ENCODE assay signal across 8 cellular contexts in the genomic region with DNA sequence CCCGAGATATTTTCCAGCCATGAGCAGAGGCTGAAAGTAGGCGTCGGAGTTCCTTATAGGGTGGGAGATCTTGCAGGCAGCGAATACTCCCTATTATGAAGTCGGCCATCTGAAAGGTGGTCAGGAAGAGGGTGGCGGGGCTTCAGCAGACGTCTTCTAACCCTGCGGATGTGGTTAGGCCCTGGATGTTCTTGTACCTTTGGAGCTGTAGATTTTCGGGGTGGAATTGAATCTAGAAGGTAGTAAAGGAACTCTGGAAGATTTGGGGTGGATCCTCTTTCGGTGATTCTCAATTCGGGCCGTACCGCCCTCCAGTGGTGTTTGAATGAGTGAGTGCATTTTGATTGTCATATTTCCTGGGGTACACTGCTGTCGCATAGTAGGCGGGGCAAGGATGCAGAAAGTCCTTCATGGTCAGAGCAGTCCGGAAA. TPM values are rescaled to one million over a fixed set of nuclear protein-coding genes. Genes with fewer than 3 reads are reported as not detected.
DNase-seq lines count a peak whose midpoint lies in the region; ATAC-seq lines count a peak whose summit lies in the region.

No MANE protein-coding gene starts in this region.

- H3K4ac ChIP-seq in mesendoderm (ENCODE audit: low read depth, low read length), result peak overlapping the region; percentile 87

- no CpG with 5 or more reads among the region's 16 CpGs for WGBS in mesendoderm (ENCODE audit: extremely low coverage, insufficient coverage, low lambda C conversion rate)

- peak overlapping the region; percentile 0 for H2BK5ac ChIP-seq in mesendoderm (ENCODE audit: low read length)

- peaks cover 45% of the 10 kb centered on the region for H3K79me2 ChIP-seq in mesendoderm (ENCODE audit: control insufficient read depth, insufficient read depth, low read length)

- peak overlapping the region; percentile 92 for H3K4me2 ChIP-seq in mesendoderm (ENCODE audit: low read length)

- H3K27me3 Mint-ChIP-seq in CD4-positive, alpha-beta memory T cell, result peaks cover 0 to 2% of the 10 kb centered on the region in 2 donors
- H3K27me3 Mint-ChIP-seq in activated CD4-positive, alpha-beta memory T cell treated with anti-CD3 and anti-CD28 coated beads, Interleukin-2, amount 10 ng/mL, durations not matched to agents 7 days and 5 days, result peaks cover 7% of the 10 kb centered on the region

- H3K27me3 ChIP-seq in CD4-positive, alpha-beta memory T cell (ENCODE audit: insufficient read depth, low read length), result no peaks in the 10 kb centered on the region
- no peaks in the 10 kb centered on the region for H3K27me3 ChIP-seq in mesendoderm (ENCODE audit: insufficient read depth, low read length, poor library complexity)

- H3K9me3 Mint-ChIP-seq in CD4-positive, alpha-beta memory T cell, result no peaks in the 10 kb centered on the region
- no peaks in the 10 kb centered on the region for H3K9me3 Mint-ChIP-seq in activated CD4-positive, alpha-beta memory T cell treated with anti-CD3 and anti-CD28 coated beads, Interleukin-2, amount 10 ng/mL, durations not matched to agents 7 days and 5 days

- H4K8ac ChIP-seq in mesendoderm (ENCODE audit: low read depth, low read length), result peak overlapping the region; percentile 30

- peaks cover 17 to 23% (median 19%) of the 10 kb centered on the region in 4 donors for H3K4me1 Mint-ChIP-seq in CD4-positive, alpha-beta memory T cell
- peaks cover 27% of the 10 kb centered on the region for H3K4me1 Mint-ChIP-seq in activated CD4-positive, alpha-beta memory T cell treated with anti-CD3 and anti-CD28 coated beads, Interleukin-2, amount 10 ng/mL, durations not matched to agents 7 days and 5 days

- H3K56ac ChIP-seq in mesendoderm (ENCODE audit: low read length), result peak overlapping the region; percentile 76

- H3K27ac Mint-ChIP-seq in CD4-positive, alpha-beta memory T cell, result no peak overlapping the region
- H3K27ac Mint-ChIP-seq in activated CD4-positive, alpha-beta memory T cell treated with anti-CD3 and anti-CD28 coated beads, Interleukin-2, amount 10 ng/mL, durations not matched to agents 7 days and 5 days, result no peak overlapping the region

- peak overlapping the region; percentile 62 for H3K18ac ChIP-seq in mesendoderm (ENCODE audit: low read length)

- no peak overlapping the region for H2BK15ac ChIP-seq in mesendoderm (replicated peaks; ENCODE audit: low read depth)

- CTCF ChIA-PET in CD4-positive, alpha-beta memory T cell (lab: Charles Lee; ENCODE audit: partially characterized antibody), result interaction anchor here (0.7 to 4.7 kb wide), 12 partner anchors 11 to 284 kb away, joined by 3 to 23 read pairs (median 4); no protein-coding TSS in a partner anchor
- CTCF ChIA-PET in activated CD4-positive, alpha-beta memory T cell treated with anti-CD3 and anti-CD28 coated beads, Interleukin-2, amount 10 ng/mL, durations not matched to agents 7 days and 5 days (lab: Charles Lee), result interaction anchor here (1.2 to 2.0 kb wide), 4 partner anchors 12 to 284 kb away, joined by 3 to 6 read pairs (median 3); no protein-coding TSS in a partner anchor

- POLR2A ChIA-PET in CD4-positive, alpha-beta memory T cell (lab: Charles Lee; ENCODE audit: partially characterized antibody), result interaction anchor here (1.1 to 2.8 kb wide), 5 partner anchors 19 to 347 kb away, joined by 3 to 18 read pairs (median 4); partner anchors contain the start of genes CNOT4, STMP1 and WDR91
- POLR2A ChIA-PET in activated CD4-positive, alpha-beta memory T cell treated with anti-CD3 and anti-CD28 coated beads, Interleukin-2, amount 10 ng/mL, durations not matched to agents 7 days and 5 days (lab: Charles Lee), result interaction anchor here (0.6 to 2.1 kb wide), 8 partner anchors 9 to 388 kb away, joined by 3 to 8 read pairs (median 4); partner anchors contain the start of genes CNOT4, CYREN and STMP1

- peaks cover 24% of the 10 kb centered on the region for H3K4me1 ChIP-seq in CD4-positive, alpha-beta memory T cell (ENCODE audit: insufficient read depth, low read length)
- H3K4me1 ChIP-seq in mesendoderm (ENCODE audit: control insufficient read depth, low read depth, low read length), result peaks cover 2% of the 10 kb centered on the region

- intact Hi-C loops in CD4-positive, alpha-beta memory T cell (cut with micrococcal nuclease), result loop anchor here (1.0 to 2.0 kb wide), 3 partner anchors 144 to 419 kb away; partner anchors contain the start of gene MTPN

- no peak overlapping the region for H3K23ac ChIP-seq in mesendoderm (ENCODE audit: low read length)

- peak overlapping the region; percentile 92 to 96 for H3K4me3 ChIP-seq in CD4-positive, alpha-beta memory T cell (ENCODE audit: low read length in 2 of 2)
- H3K4me3 ChIP-seq in mesendoderm (ENCODE audit: low read length), result peak overlapping the region; percentile 86

- no peak overlapping the region for H2AK5ac ChIP-seq in mesendoderm (ENCODE audit: low read length)

- H3K27ac ChIP-seq in CD4-positive, alpha-beta memory T cell (ENCODE audit: low read depth, low read length), result peak overlapping the region; percentile 92
- peak overlapping the region; percentile 67 for H3K27ac ChIP-seq in mesendoderm (ENCODE audit: low read depth, low read length)

- peaks cover 3% of the 10 kb centered on the region for H3K79me1 ChIP-seq in mesendoderm (ENCODE audit: low read length)

- H3K9ac ChIP-seq in mesendoderm (ENCODE audit: low read length), result peak overlapping the region; percentile 92

- H4K5ac ChIP-seq in mesendoderm (ENCODE audit: low read length), result no peak overlapping the region

- H2BK120ac ChIP-seq in mesendoderm (ENCODE audit: low read depth, low read length), result peak overlapping the region; percentile 83

- ATAC-seq in GM19395 (IDR thresholded peaks at IDR 0.05; ENCODE audit: unreplicated experiment) (peak; percentile 66), HG03521 (IDR thresholded peaks at IDR 0.05; ENCODE audit: unreplicated experiment) (peak; percentile 75)

- H3K36me3 ChIP-seq in CD4-positive, alpha-beta memory T cell (ENCODE audit: insufficient read depth, low read length), result no peaks in the 10 kb centered on the region
- no peaks in the 10 kb centered on the region for H3K36me3 ChIP-seq in mesendoderm (ENCODE audit: control insufficient read depth, insufficient read depth, low read length)

- H3K36me3 Mint-ChIP-seq in CD4-positive, alpha-beta memory T cell, result peaks cover 7 to 10% of the 10 kb centered on the region in 2 donors
- H3K36me3 Mint-ChIP-seq in activated CD4-positive, alpha-beta memory T cell treated with anti-CD3 and anti-CD28 coated beads, Interleukin-2, amount 10 ng/mL, durations not matched to agents 7 days and 5 days (ENCODE audit: low read depth), result peaks cover 19% of the 10 kb centered on the region

- no peak overlapping the region for H3K4me3 Mint-ChIP-seq in CD4-positive, alpha-beta memory T cell
- no peak overlapping the region for H3K4me3 Mint-ChIP-seq in activated CD4-positive, alpha-beta memory T cell treated with anti-CD3 and anti-CD28 coated beads, Interleukin-2, amount 10 ng/mL, durations not matched to agents 7 days and 5 days

- peak; percentile 68 to 80 (median 70) for DNase-seq in CD4-positive, alpha-beta memory T cell
- DNase-seq in NCI-H526 treated with DMSO at 0.1 percent for 48 hours (lab: John Stamatoyannopoulos, UW) (peak; percentile 83), mesendoderm (peak; percentile 89)
- peak; percentile 73 for DNase-seq in activated CD4-positive, alpha-beta memory T cell treated with anti-CD3 and anti-CD28 coated beads, Interleukin-2, amount 10 ng/mL, durations not matched to agents 7 days and 5 days
- peak; percentile 53 for DNase-seq in effector CD8-positive, alpha-beta T cell (lab: John Stamatoyannopoulos, UW)
- peak; percentile 42 to 43 for DNase-seq in stimulated activated CD8-positive, alpha-beta memory T cell treated with anti-CD3 and anti-CD28 coated beads, Interleukin-15, amount 100 ng/mL, for 48 hours (ENCODE audit: low read depth in 2 of 2)

- H3K9me3 ChIP-seq in CD4-positive, alpha-beta memory T cell (ENCODE audit: control insufficient read depth in 1 of 2, low read length in 2 of 2), result no peaks in the 10 kb centered on the region

RNA-seq across cellular contexts. Expression of gene NUP205, which starts 0.6 kb away (rescaled TPM):
- total RNA-seq in CD4-positive, alpha-beta memory T cell, result 10 to 100 TPM; 67.7 to 73.8 TPM
- polyA plus RNA-seq in CD4-positive, alpha-beta memory T cell, result 10 to 100 TPM; 29.2 to 31.4 TPM
- total RNA-seq in activated CD4-positive, alpha-beta memory T cell treated with anti-CD3 and anti-CD28 coated beads, Interleukin-2, amount 10 ng/mL, durations not matched to agents 7 days and 5 days, result 10 to 100 TPM; 91.2 to 92.3 TPM
- 128 TPM for polyA plus RNA-seq in mesendoderm (2013, experiment 1 of 2)
- 121 TPM for polyA plus RNA-seq in mesendoderm (2013, experiment 2 of 2)

RNA-seq across cellular contexts. Expression of gene CNOT4, which starts 48.5 kb away (rescaled TPM):
- 10 to 100 TPM; 33.9 to 35.0 TPM for total RNA-seq in CD4-positive, alpha-beta memory T cell
- polyA plus RNA-seq in CD4-positive, alpha-beta memory T cell, result 10 to 100 TPM; 11.1 to 18.6 TPM
- 10 to 100 TPM; 21.9 to 24.6 TPM for total RNA-seq in activated CD4-positive, alpha-beta memory T cell treated with anti-CD3 and anti-CD28 coated beads, Interleukin-2, amount 10 ng/mL, durations not matched to agents 7 days and 5 days
- 18.4 TPM for polyA plus RNA-seq in mesendoderm (2013, experiment 1 of 2)
- 19.0 TPM for polyA plus RNA-seq in mesendoderm (2013, experiment 2 of 2)

Comparison
In these comparisons a context has a peak if more than half of its experiments do, and no peak if none do; other contexts are left out.
1. Peak in every context shown above with its lines: DNase-seq, ATAC-seq, H3K4me3 ChIP-seq and H3K27ac ChIP-seq.